Comparison of ENCODE assay signal across 1 cellular context in genomic region chr14:96581026-96581425, GRCh38.
A peak's percentile ranks its signal among the peaks of the same experiment; 100 is the strongest.
TF ChIP-seq lines count a peak whose summit lies in the region.

No MANE protein-coding gene starts in this region.

TF ChIP-seq in K562, 482 proteins besides CTCF, POLR2A, EP300 and RAD21 (continued from another document):
- TF ChIP-seq IRF9 (tag; IDR thresholded peaks at IDR 0.05), result no peak
- no peak for TF ChIP-seq YBX1 (IDR thresholded peaks at IDR 0.05)
- TF ChIP-seq GMEB1 (CRISPR knock-in tag; IDR thresholded peaks at IDR 0.05), result no peak
- TF ChIP-seq OTX1 (CRISPR knock-in tag; IDR thresholded peaks at IDR 0.05), result no peak
- peak; percentile 33; the same call in 1 of the 2 replicates for TF ChIP-seq CHD2 (IDR thresholded peaks at IDR 0.05; ENCODE audit: low read depth, low read length)
- TF ChIP-seq NCOR1 (IDR thresholded peaks at IDR 0.05), result peak; percentile 72
- no peak for TF ChIP-seq ATF1 (CRISPR knock-in tag; IDR thresholded peaks at IDR 0.05)
- TF ChIP-seq ATF1 (tag; IDR thresholded peaks at IDR 0.05), result peak; percentile 39; the same call in 1 of the 2 replicates
- no peak for TF ChIP-seq SMAD1 (IDR thresholded peaks at IDR 0.05; ENCODE audit: low read depth, low read length, partially characterized antibody)
- TF ChIP-seq HMBOX1 (IDR thresholded peaks at IDR 0.05), result peak; percentile 97
- peak; percentile 75 for TF ChIP-seq DPF2 (IDR thresholded peaks at IDR 0.05)
- peak; percentile 81 for TF ChIP-seq CBFA2T3 (IDR thresholded peaks at IDR 0.05)
- TF ChIP-seq L3MBTL2 (IDR thresholded peaks at IDR 0.05), result peak; percentile 47
- TF ChIP-seq KLF1 (tag; IDR thresholded peaks at IDR 0.05), result no peak
- no peak for TF ChIP-seq TSHZ1 (CRISPR knock-in tag; IDR thresholded peaks at IDR 0.05)
- TF ChIP-seq ZNF324 (CRISPR knock-in tag; IDR thresholded peaks at IDR 0.05), result no peak
- no peak for TF ChIP-seq TAF9B (IDR thresholded peaks at IDR 0.05; ENCODE audit: partially characterized antibody)
- TF ChIP-seq STAT5A (IDR thresholded peaks at IDR 0.05; ENCODE audit: borderline replicate concordance, low read length), result peak; percentile 54
- no peak for TF ChIP-seq ZNF232 (CRISPR knock-in tag; IDR thresholded peaks at IDR 0.05)
- TF ChIP-seq LEF1 (IDR thresholded peaks at IDR 0.05), result peak; percentile 80
- no peak for TF ChIP-seq HSF4 (CRISPR knock-in tag; IDR thresholded peaks at IDR 0.05; ENCODE audit: borderline replicate concordance)
- no peak for TF ChIP-seq ILK (tag; IDR thresholded peaks at IDR 0.05; ENCODE audit: borderline replicate concordance, low read depth)
- no peak for TF ChIP-seq ZBTB43 (CRISPR knock-in tag; IDR thresholded peaks at IDR 0.05)
- TF ChIP-seq GATA2 (CRISPR knock-in tag; IDR thresholded peaks at IDR 0.05), result peak; percentile 22; the same call in 1 of the 2 replicates
- TF ChIP-seq ZNF655 (CRISPR knock-in tag; IDR thresholded peaks at IDR 0.05), result no peak
- TF ChIP-seq TCF3 (CRISPR knock-in tag; IDR thresholded peaks at IDR 0.05), result peak; percentile 86
- TF ChIP-seq SMARCA4 (IDR thresholded peaks at IDR 0.05), result peak; percentile 62; the same call in 1 of the 2 replicates
- TF ChIP-seq RB1 (IDR thresholded peaks at IDR 0.05; ENCODE audit: low read depth), result no peak
- no peak for TF ChIP-seq NFIC (IDR thresholded peaks at IDR 0.05)
- peak; percentile 83 for TF ChIP-seq SMAD4 (CRISPR knock-in tag; conservative IDR thresholded peaks at IDR 0.05)
- peak; percentile 60 for TF ChIP-seq CREM (IDR thresholded peaks at IDR 0.05; ENCODE audit: low read depth)
- TF ChIP-seq BRD4 (IDR thresholded peaks at IDR 0.05), result no peak
- no peak for TF ChIP-seq PRDM10 (IDR thresholded peaks at IDR 0.05; ENCODE audit: partially characterized antibody)
- 0 out of 2 replicates have a peak, but pooled peaks have one; percentile 42 for TF ChIP-seq CREB1 (IDR thresholded peaks at IDR 0.05)
- TF ChIP-seq CREB1 (CRISPR knock-in tag; IDR thresholded peaks at IDR 0.05), result no peak
- TF ChIP-seq RNF2 (IDR thresholded peaks at IDR 0.05), result peak; percentile 72
- TF ChIP-seq POLR2AphosphoS5 (IDR thresholded peaks at IDR 0.05; ENCODE audit: control insufficient read depth, insufficient read depth, low read depth, low read length), result peak; percentile 64; the same call in 1 of the 2 replicates
- no peak for TF ChIP-seq NELFE (IDR thresholded peaks at IDR 0.05; ENCODE audit: insufficient read depth, insufficient read length)
- TF ChIP-seq TBL1XR1 (IDR thresholded peaks at IDR 0.05; ENCODE audit: low read length in 2 of 2), result peak in 1 of 2 experiments; percentile 24; a peak in 1 of 4 replicates
- no peak; a peak in 1 of 4 replicates for TF ChIP-seq RCOR1 (IDR thresholded peaks at IDR 0.05; ENCODE audit: borderline replicate concordance in 1 of 2, low read depth in 2 of 2, low read length in 2 of 2)
